ENCODE assay signal across 21 cellular contexts in genomic region chr2:97698530-97698929, GRCh38. TPM values are rescaled to one million over a fixed set of nuclear protein-coding genes. Genes with fewer than 3 reads are reported as not detected.
DNase-seq lines count a peak whose midpoint lies in the region; ATAC-seq, FAIRE-seq and TF ChIP-seq lines count a peak whose summit lies in the region.
"Had no signal": no experiment of that assay in that cellular context is flagged by ENCODE, and none has a peak within 500 bp of the region (broad histone marks: within the 10 kb centered on the region; RNA-seq: fewer than 3 reads in every experiment).

No MANE protein-coding gene starts in this region.

- no peak overlapping the region for H3K27ac ChIP-seq in left ventricle myocardium inferior (replicated peaks)
- H3K27ac ChIP-seq: 22Rv1, A549, BLaER1 had no signal

- H3K27me3 Mint-ChIP-seq in activated CD4-positive, alpha-beta memory T cell treated with anti-CD3 and anti-CD28 coated beads, Interleukin-2, amount 10 ng/mL, durations not matched to agents 7 days and 5 days, result peaks cover 2% of the 10 kb centered on the region
- peaks cover 1% of the 10 kb centered on the region for H3K27me3 Mint-ChIP-seq in activated CD4-positive, alpha-beta memory T cell treated with anti-CD3 and anti-CD28 coated beads for 36 hours
- H3K27me3 Mint-ChIP-seq: CD4-positive, alpha-beta memory T cell; IgD-negative memory B cell had no signal

- peaks cover 10% of the 10 kb centered on the region for H3K4me1 Mint-ChIP-seq in activated CD4-positive, alpha-beta memory T cell treated with anti-CD3 and anti-CD28 coated beads, Interleukin-2, amount 10 ng/mL, durations not matched to agents 7 days and 5 days
- H3K4me1 Mint-ChIP-seq in activated CD4-positive, alpha-beta memory T cell treated with anti-CD3 and anti-CD28 coated beads for 36 hours (ENCODE audit: low read depth), result peaks cover 6% of the 10 kb centered on the region

- no peak overlapping the region for H3K27ac Mint-ChIP-seq in activated CD4-positive, alpha-beta memory T cell treated with anti-CD3 and anti-CD28 coated beads, Interleukin-2, amount 10 ng/mL, durations not matched to agents 7 days and 5 days
- no peak overlapping the region for H3K27ac Mint-ChIP-seq in activated CD4-positive, alpha-beta memory T cell treated with anti-CD3 and anti-CD28 coated beads for 36 hours
- H3K27ac Mint-ChIP-seq: IgD-negative memory B cell had no signal

- no peaks in the 10 kb centered on the region for H3K36me3 Mint-ChIP-seq in activated CD4-positive, alpha-beta memory T cell treated with anti-CD3 and anti-CD28 coated beads, Interleukin-2, amount 10 ng/mL, durations not matched to agents 7 days and 5 days (ENCODE audit: low read depth)
- H3K36me3 Mint-ChIP-seq in activated CD4-positive, alpha-beta memory T cell treated with anti-CD3 and anti-CD28 coated beads for 36 hours, result no peaks in the 10 kb centered on the region
- H3K36me3 Mint-ChIP-seq: CD14-positive monocyte; CD4-positive, alpha-beta memory T cell had no signal

- no peaks in the 10 kb centered on the region for H3K9me3 ChIP-seq in left ventricle myocardium inferior (replicated peaks)
- H3K9me3 ChIP-seq: BLaER1, HAP-1 had no signal

- TF ChIP-seq CTCF in bronchial epithelial cell (IDR thresholded peaks at IDR 0.05; ENCODE audit: insufficient read depth, low read length, severe bottlenecking) (no peak), left ventricle myocardium inferior (IDR thresholded peaks at IDR 0.05; ENCODE audit: borderline replicate concordance) (no peak), GM13977 (IDR thresholded peaks at IDR 0.05; ENCODE audit: extremely low read depth, insufficient read depth, missing control alignments) (no peak)

- H3K4me3 Mint-ChIP-seq in activated CD4-positive, alpha-beta memory T cell treated with anti-CD3 and anti-CD28 coated beads, Interleukin-2, amount 10 ng/mL, durations not matched to agents 7 days and 5 days, result no peak overlapping the region
- H3K4me3 Mint-ChIP-seq in activated CD4-positive, alpha-beta memory T cell treated with anti-CD3 and anti-CD28 coated beads for 36 hours, result no peak overlapping the region
- H3K4me3 Mint-ChIP-seq: CD14-positive monocyte; CD4-positive, alpha-beta memory T cell; IgD-negative memory B cell had no signal

- DNase-seq in activated CD4-positive, alpha-beta memory T cell treated with anti-CD3 and anti-CD28 coated beads, Interleukin-2, amount 10 ng/mL, durations not matched to agents 7 days and 5 days, result peak; percentile 2
- DNase-seq in activated CD4-positive, alpha-beta memory T cell treated with anti-CD3 and anti-CD28 coated beads for 36 hours, result no peak
- DNase-seq in bronchial epithelial cell (ENCODE audit: low read depth) (peak; percentile 15), left lobe of liver (ENCODE audit: low spot score) (peak; percentile 4), left ventricle myocardium inferior (no peak), NCI-H1694 (lab: John Stamatoyannopoulos, UW) (no peak), GM13977 (ENCODE audit: low spot score) (no peak)
- DNase-seq: CD4-positive, alpha-beta memory T cell; DMS153; DMS79; GDM1 had no signal

- no peak for ATAC-seq in left lobe of liver
- ATAC-seq in HG03460 (IDR thresholded peaks at IDR 0.05; ENCODE audit: unreplicated experiment), result no peak
- ATAC-seq: A549 had no signal

- no peak for FAIRE-seq in bronchial epithelial cell (lab: Jason Lieb, UNC)
- FAIRE-seq: A549, GM19239, H1, HTR-8/SVneo had no signal

- intact Hi-C loops in activated CD4-positive, alpha-beta memory T cell treated with anti-CD3 and anti-CD28 coated beads for 36 hours (cut with micrococcal nuclease), result no loop called here
- intact Hi-C loops in left ventricle myocardium inferior (cut with micrococcal nuclease), result no loop called here

- CTCF ChIA-PET in activated CD4-positive, alpha-beta memory T cell treated with anti-CD3 and anti-CD28 coated beads, Interleukin-2, amount 10 ng/mL, durations not matched to agents 7 days and 5 days (lab: Charles Lee), result interaction anchor here (0.8 to 6.7 kb wide), 17 partner anchors 7 to 107 kb away, joined by 3 to 122 read pairs (median 12); partner anchors contain the start of genes ACTR1B, ANKRD36B, COX5B and ZAP70
- CTCF ChIA-PET in activated CD4-positive, alpha-beta memory T cell treated with anti-CD3 and anti-CD28 coated beads for 36 hours (lab: Charles Lee), result interaction anchor here (0.7 to 7.1 kb wide), 19 partner anchors 11 to 687 kb away, joined by 3 to 232 read pairs (median 14); partner anchors contain the start of genes ACTR1B, ANKRD36B, COX5B and ZAP70

- H3K36me3 ChIP-seq in bronchial epithelial cell (ENCODE audit: control insufficient read depth, insufficient read depth, low read length), result no peaks in the 10 kb centered on the region
- no peaks in the 10 kb centered on the region for H3K36me3 ChIP-seq in left ventricle myocardium inferior
- H3K36me3 ChIP-seq: BLaER1, HAP-1 had no signal

- H3K4me1 ChIP-seq in left ventricle myocardium inferior, result peaks cover 3% of the 10 kb centered on the region
- H3K4me1 ChIP-seq: A549, HAP-1 had no signal

- POLR2A ChIA-PET in activated CD4-positive, alpha-beta memory T cell treated with anti-CD3 and anti-CD28 coated beads, Interleukin-2, amount 10 ng/mL, durations not matched to agents 7 days and 5 days (lab: Charles Lee), result interaction anchor here (0.8 to 5.8 kb wide), 6 partner anchors 10 to 108 kb away, joined by 3 to 50 read pairs (median 4); partner anchors contain the start of genes ACTR1B, ANKRD36B and COX5B
- POLR2A ChIA-PET in activated CD4-positive, alpha-beta memory T cell treated with anti-CD3 and anti-CD28 coated beads for 36 hours (lab: Charles Lee), result interaction anchor here (0.7 to 1.5 kb wide), 2 partner anchors 52 to 108 kb away, joined by 3 to 8 read pairs; partner anchors contain the start of gene COX5B

- H3K4me3 ChIP-seq in bronchial epithelial cell (ENCODE audit: low read depth, low read length) (no peak overlapping the region), left ventricle myocardium inferior (no peak overlapping the region)
- H3K4me3 ChIP-seq: A549, BLaER1, HAP-1 had no signal

- H3K27me3 ChIP-seq in bronchial epithelial cell (ENCODE audit: control insufficient read depth, insufficient read depth, low read length) (no peaks in the 10 kb centered on the region), left ventricle myocardium inferior (ENCODE audit: low read depth) (no peaks in the 10 kb centered on the region)
- H3K27me3 ChIP-seq: BLaER1 had no signal

- in situ Hi-C loops in GM13977 (cut with MboI; ENCODE audit: low pct_unique_long_range_greater_than_20kb, low sequenced_read_pairs, unreplicated experiment), result no loop called here

- H3K9me3 Mint-ChIP-seq in activated CD4-positive, alpha-beta memory T cell treated with anti-CD3 and anti-CD28 coated beads, Interleukin-2, amount 10 ng/mL, durations not matched to agents 7 days and 5 days, result no peaks in the 10 kb centered on the region
- no peaks in the 10 kb centered on the region for H3K9me3 Mint-ChIP-seq in activated CD4-positive, alpha-beta memory T cell treated with anti-CD3 and anti-CD28 coated beads for 36 hours
- H3K9me3 Mint-ChIP-seq: IgD-negative memory B cell had no signal

RNA-seq across cellular contexts. Expression of gene ZAP70, which starts 14.8 kb away (rescaled TPM):
- 100 to 1,000 TPM; 283 TPM for total RNA-seq in activated CD4-positive, alpha-beta memory T cell treated with anti-CD3 and anti-CD28 coated beads, Interleukin-2, amount 10 ng/mL, durations not matched to agents 7 days and 5 days
- total RNA-seq in activated CD4-positive, alpha-beta memory T cell treated with anti-CD3 and anti-CD28 coated beads for 36 hours, result 100 to 1,000 TPM; 160 to 166 TPM
- total RNA-seq in bronchial epithelial cell (not detected in 2 replicates), left lobe of liver (1.5 TPM), left ventricle myocardium inferior (0.55 TPM)
- total RNA-seq: H1 had no signal

RNA-seq across cellular contexts. Expression of gene C2orf92, which starts 29.0 kb away (rescaled TPM):
- 10 to 100 TPM in 1 of 2 experiments, 1 to 10 TPM in 1; 9.8 to 12.4 TPM for total RNA-seq in activated CD4-positive, alpha-beta memory T cell treated with anti-CD3 and anti-CD28 coated beads, Interleukin-2, amount 10 ng/mL, durations not matched to agents 7 days and 5 days
- total RNA-seq in activated CD4-positive, alpha-beta memory T cell treated with anti-CD3 and anti-CD28 coated beads for 36 hours, result 1 to 10 TPM; 4.5 to 4.8 TPM
- total RNA-seq in bronchial epithelial cell (0.26 and 0.51 TPM in 2 replicates), left lobe of liver (11.7 TPM), left ventricle myocardium inferior (1.8 TPM)

RNA-seq across cellular contexts. Expression of gene ACTR1B, which starts 34.7 kb away (rescaled TPM):
- total RNA-seq in activated CD4-positive, alpha-beta memory T cell treated with anti-CD3 and anti-CD28 coated beads, Interleukin-2, amount 10 ng/mL, durations not matched to agents 7 days and 5 days, result 10 to 100 TPM; 97.3 to 98.8 TPM
- total RNA-seq in activated CD4-positive, alpha-beta memory T cell treated with anti-CD3 and anti-CD28 coated beads for 36 hours, result 100 to 1,000 TPM; 113 to 114 TPM
- 52.9 and 59.2 TPM in 2 replicates for total RNA-seq in bronchial epithelial cell
- 38.9 TPM for total RNA-seq in left lobe of liver
- total RNA-seq in left ventricle myocardium inferior, result 65.2 TPM

RNA-seq across cellular contexts. Expression of gene COX5B, which starts 52.7 kb away (rescaled TPM):
- total RNA-seq in activated CD4-positive, alpha-beta memory T cell treated with anti-CD3 and anti-CD28 coated beads, Interleukin-2, amount 10 ng/mL, durations not matched to agents 7 days and 5 days, result 100 to 1,000 TPM; 192 to 203 TPM
- total RNA-seq in activated CD4-positive, alpha-beta memory T cell treated with anti-CD3 and anti-CD28 coated beads for 36 hours, result 100 to 1,000 TPM; 215 to 217 TPM
- 416 and 525 TPM in 2 replicates for total RNA-seq in bronchial epithelial cell
- 215 TPM for total RNA-seq in left lobe of liver
- 1,153 TPM for total RNA-seq in left ventricle myocardium inferior

Comparison
In these comparisons a context has a peak if more than half of its experiments do, and no peak if none do; other contexts are left out.
1. DNase-seq: peak in activated CD4-positive, alpha-beta memory T cell treated with anti-CD3 and anti-CD28 coated beads, Interleukin-2, amount 10 ng/mL, durations not matched to agents 7 days and 5 days (single experiment), bronchial epithelial cell (single experiment) and left lobe of liver (single experiment); none in activated CD4-positive, alpha-beta memory T cell treated with anti-CD3 and anti-CD28 coated beads for 36 hours (single experiment), left ventricle myocardium inferior (single experiment), NCI-H1694 (single experiment) and GM13977 (single experiment).
2. RNA of gene ZAP70, which starts 14.8 kb away (total RNA-seq): 283 TPM in activated CD4-positive, alpha-beta memory T cell treated with anti-CD3 and anti-CD28 coated beads, Interleukin-2, amount 10 ng/mL, durations not matched to agents 7 days and 5 days and 160 to 166 TPM in activated CD4-positive, alpha-beta memory T cell treated with anti-CD3 and anti-CD28 coated beads for 36 hours; 1.5 TPM in left lobe of liver (single experiment), 0.55 TPM in left ventricle myocardium inferior (single experiment) and not detected in bronchial epithelial cell; every median in the first group is over 10 times any median in the second.